1 cellular context compared by ENCODE assay signal in the genomic region with DNA sequence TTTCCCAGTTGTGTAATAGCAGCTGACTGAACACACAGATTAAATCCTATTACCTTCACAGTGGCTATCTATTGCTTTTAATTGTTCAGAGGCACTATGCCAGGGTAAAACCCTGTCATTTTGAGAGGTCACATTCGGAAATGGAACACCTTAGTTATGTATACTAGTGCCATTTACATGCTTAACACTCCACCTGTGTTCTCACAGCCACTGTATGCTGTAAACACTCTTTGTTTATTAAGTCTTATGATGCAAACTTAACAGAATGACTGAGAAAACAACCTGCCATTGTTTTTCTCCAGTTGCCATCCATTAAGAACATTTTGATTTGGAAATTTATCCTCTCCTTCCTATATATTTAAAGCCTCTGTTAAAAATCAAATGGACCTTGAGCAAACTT.
TF ChIP-seq lines count a peak whose summit lies in the region.

No MANE protein-coding gene starts in this region.

TF ChIP-seq in K562, 482 proteins besides CTCF, POLR2A, EP300 and RAD21 (continued from another document):
- TF ChIP-seq, protein P1, sequence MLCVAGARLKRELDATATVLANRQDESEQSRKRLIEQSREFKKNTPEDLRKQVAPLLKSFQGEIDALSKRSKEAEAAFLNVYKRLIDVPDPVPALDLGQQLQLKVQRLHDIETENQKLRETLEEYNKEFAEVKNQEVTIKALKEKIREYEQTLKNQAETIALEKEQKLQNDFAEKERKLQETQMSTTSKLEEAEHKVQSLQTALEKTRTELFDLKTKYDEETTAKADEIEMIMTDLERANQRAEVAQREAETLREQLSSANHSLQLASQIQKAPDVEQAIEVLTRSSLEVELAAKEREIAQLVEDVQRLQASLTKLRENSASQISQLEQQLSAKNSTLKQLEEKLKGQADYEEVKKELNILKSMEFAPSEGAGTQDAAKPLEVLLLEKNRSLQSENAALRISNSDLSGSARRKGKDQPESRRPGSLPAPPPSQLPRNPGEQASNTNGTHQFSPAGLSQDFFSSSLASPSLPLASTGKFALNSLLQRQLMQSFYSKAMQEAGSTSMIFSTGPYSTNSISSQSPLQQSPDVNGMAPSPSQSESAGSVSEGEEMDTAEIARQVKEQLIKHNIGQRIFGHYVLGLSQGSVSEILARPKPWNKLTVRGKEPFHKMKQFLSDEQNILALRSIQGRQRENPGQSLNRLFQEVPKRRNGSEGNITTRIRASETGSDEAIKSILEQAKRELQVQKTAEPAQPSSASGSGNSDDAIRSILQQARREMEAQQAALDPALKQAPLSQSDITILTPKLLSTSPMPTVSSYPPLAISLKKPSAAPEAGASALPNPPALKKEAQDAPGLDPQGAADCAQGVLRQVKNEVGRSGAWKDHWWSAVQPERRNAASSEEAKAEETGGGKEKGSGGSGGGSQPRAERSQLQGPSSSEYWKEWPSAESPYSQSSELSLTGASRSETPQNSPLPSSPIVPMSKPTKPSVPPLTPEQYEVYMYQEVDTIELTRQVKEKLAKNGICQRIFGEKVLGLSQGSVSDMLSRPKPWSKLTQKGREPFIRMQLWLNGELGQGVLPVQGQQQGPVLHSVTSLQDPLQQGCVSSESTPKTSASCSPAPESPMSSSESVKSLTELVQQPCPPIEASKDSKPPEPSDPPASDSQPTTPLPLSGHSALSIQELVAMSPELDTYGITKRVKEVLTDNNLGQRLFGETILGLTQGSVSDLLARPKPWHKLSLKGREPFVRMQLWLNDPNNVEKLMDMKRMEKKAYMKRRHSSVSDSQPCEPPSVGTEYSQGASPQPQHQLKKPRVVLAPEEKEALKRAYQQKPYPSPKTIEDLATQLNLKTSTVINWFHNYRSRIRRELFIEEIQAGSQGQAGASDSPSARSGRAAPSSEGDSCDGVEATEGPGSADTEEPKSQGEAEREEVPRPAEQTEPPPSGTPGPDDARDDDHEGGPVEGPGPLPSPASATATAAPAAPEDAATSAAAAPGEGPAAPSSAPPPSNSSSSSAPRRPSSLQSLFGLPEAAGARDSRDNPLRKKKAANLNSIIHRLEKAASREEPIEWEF (CRISPR knock-in tag; IDR thresholded peaks at IDR 0.05) = no peak
- TF ChIP-seq, protein P2, sequence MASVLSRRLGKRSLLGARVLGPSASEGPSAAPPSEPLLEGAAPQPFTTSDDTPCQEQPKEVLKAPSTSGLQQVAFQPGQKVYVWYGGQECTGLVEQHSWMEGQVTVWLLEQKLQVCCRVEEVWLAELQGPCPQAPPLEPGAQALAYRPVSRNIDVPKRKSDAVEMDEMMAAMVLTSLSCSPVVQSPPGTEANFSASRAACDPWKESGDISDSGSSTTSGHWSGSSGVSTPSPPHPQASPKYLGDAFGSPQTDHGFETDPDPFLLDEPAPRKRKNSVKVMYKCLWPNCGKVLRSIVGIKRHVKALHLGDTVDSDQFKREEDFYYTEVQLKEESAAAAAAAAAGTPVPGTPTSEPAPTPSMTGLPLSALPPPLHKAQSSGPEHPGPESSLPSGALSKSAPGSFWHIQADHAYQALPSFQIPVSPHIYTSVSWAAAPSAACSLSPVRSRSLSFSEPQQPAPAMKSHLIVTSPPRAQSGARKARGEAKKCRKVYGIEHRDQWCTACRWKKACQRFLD (CRISPR knock-in tag; IDR thresholded peaks at IDR 0.05) = no peak
- TF ChIP-seq, protein P3, sequence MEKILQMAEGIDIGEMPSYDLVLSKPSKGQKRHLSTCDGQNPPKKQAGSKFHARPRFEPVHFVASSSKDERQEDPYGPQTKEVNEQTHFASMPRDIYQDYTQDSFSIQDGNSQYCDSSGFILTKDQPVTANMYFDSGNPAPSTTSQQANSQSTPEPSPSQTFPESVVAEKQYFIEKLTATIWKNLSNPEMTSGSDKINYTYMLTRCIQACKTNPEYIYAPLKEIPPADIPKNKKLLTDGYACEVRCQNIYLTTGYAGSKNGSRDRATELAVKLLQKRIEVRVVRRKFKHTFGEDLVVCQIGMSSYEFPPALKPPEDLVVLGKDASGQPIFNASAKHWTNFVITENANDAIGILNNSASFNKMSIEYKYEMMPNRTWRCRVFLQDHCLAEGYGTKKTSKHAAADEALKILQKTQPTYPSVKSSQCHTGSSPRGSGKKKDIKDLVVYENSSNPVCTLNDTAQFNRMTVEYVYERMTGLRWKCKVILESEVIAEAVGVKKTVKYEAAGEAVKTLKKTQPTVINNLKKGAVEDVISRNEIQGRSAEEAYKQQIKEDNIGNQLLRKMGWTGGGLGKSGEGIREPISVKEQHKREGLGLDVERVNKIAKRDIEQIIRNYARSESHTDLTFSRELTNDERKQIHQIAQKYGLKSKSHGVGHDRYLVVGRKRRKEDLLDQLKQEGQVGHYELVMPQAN (IDR thresholded peaks at IDR 0.05; ENCODE audit: borderline replicate concordance) = no peak
- no peak for TF ChIP-seq ZNF696 (CRISPR knock-in tag; conservative IDR thresholded peaks at IDR 0.05)
- TF ChIP-seq TRIM24 (IDR thresholded peaks at IDR 0.05) = no peak
- TF ChIP-seq CBX3 (IDR thresholded peaks at IDR 0.05; ENCODE audit: borderline replicate concordance in 1 of 2, low read length in 2 of 2) = no peak
- TF ChIP-seq PTRF (tag; IDR thresholded peaks at IDR 0.05) = no peak
- no peak for TF ChIP-seq SIX5 (IDR thresholded peaks at IDR 0.05; ENCODE audit: borderline replicate concordance in 1 of 2, insufficient read depth in 1 of 2, low read depth in 1 of 2, low read length in 2 of 2)
- TF ChIP-seq CREBBP (IDR thresholded peaks at IDR 0.05; ENCODE audit: low read depth, low read length) = no peak
- no peak for TF ChIP-seq ZNF785 (CRISPR knock-in tag; IDR thresholded peaks at IDR 0.05)
- TF ChIP-seq ERF (CRISPR knock-in tag; IDR thresholded peaks at IDR 0.05) = no peak
- TF ChIP-seq, protein P4, sequence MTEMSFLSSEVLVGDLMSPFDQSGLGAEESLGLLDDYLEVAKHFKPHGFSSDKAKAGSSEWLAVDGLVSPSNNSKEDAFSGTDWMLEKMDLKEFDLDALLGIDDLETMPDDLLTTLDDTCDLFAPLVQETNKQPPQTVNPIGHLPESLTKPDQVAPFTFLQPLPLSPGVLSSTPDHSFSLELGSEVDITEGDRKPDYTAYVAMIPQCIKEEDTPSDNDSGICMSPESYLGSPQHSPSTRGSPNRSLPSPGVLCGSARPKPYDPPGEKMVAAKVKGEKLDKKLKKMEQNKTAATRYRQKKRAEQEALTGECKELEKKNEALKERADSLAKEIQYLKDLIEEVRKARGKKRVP (CRISPR knock-in tag; IDR thresholded peaks at IDR 0.05) = no peak
- TF ChIP-seq ZFP30 (CRISPR knock-in tag; IDR thresholded peaks at IDR 0.05; ENCODE audit: borderline replicate concordance) = no peak
- TF ChIP-seq HNRNPH1 (optimal IDR thresholded peaks at IDR 0.05; ENCODE audit: low read depth, low read length) = no peak
- TF ChIP-seq, protein P5, sequence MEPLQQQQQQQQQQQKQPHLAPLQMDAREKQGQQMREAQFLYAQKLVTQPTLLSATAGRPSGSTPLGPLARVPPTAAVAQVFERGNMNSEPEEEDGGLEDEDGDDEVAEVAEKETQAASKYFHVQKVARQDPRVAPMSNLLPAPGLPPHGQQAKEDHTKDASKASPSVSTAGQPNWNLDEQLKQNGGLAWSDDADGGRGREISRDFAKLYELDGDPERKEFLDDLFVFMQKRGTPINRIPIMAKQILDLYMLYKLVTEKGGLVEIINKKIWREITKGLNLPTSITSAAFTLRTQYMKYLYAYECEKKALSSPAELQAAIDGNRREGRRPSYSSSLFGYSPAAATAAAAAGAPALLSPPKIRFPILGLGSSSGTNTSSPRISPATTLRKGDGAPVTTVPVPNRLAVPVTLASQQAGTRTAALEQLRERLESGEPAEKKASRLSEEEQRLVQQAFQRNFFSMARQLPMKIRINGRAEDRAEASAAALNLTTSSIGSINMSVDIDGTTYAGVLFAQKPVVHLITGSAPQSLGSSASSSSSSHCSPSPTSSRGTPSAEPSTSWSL (CRISPR knock-in tag; IDR thresholded peaks at IDR 0.05; ENCODE audit: borderline replicate concordance) = no peak
